Comparison of ENCODE assay signal across 8 cellular contexts in genomic region chr7:10973061-10973941, GRCh38. TPM values are rescaled to one million over a fixed set of nuclear protein-coding genes. Genes with fewer than 3 reads are reported as not detected.
DNase-seq lines count a peak whose midpoint lies in the region; ATAC-seq and TF ChIP-seq lines count a peak whose summit lies in the region.

Gene PHF14 (plus strand): TSS chr7:10973872. CDS start chr7:10974324, 452 bp downstream.

- H3K4me1 Mint-ChIP-seq in T-helper 17 cell (peaks cover 23% of the 10 kb centered on the region), progenitor cell of endocrine pancreas (ENCODE audit: low read depth) (peaks cover 20% of the 10 kb centered on the region)

- H3K27ac Mint-ChIP-seq in T-helper 17 cell, result peak within 1 kb of the TSS; percentile 88
- peak within 1 kb of the TSS; percentile 97 for H3K27ac Mint-ChIP-seq in progenitor cell of endocrine pancreas

- ATAC-seq in HG02885 (IDR thresholded peaks at IDR 0.05; ENCODE audit: poor library complexity, unreplicated experiment) (peak; percentile 96), T-helper 17 cell (peak; percentile 96)

- H3K27me3 Mint-ChIP-seq in T-helper 17 cell (peaks cover 15% of the 10 kb centered on the region), progenitor cell of endocrine pancreas (no peaks in the 10 kb centered on the region)

- no peaks in the 10 kb centered on the region for H3K36me3 ChIP-seq in left ventricle myocardium inferior

- H3K4me3 Mint-ChIP-seq in T-helper 17 cell, result peak within 1 kb of the TSS; percentile 96
- H3K4me3 Mint-ChIP-seq in progenitor cell of endocrine pancreas (ENCODE audit: low read depth), result peak within 1 kb of the TSS; percentile 87

- TF ChIP-seq POLR2A in GM15510 (IDR thresholded peaks at IDR 0.05; ENCODE audit: borderline replicate concordance, extremely low read depth, insufficient read length), result peak; percentile 78

- intact Hi-C loops in left ventricle myocardium inferior (cut with micrococcal nuclease), result no loop called here

- H3K4me1 ChIP-seq in left ventricle myocardium inferior, result peaks cover 16% of the 10 kb centered on the region

- peaks cover 2% of the 10 kb centered on the region for H3K36me3 Mint-ChIP-seq in T-helper 17 cell (ENCODE audit: low read depth)
- H3K36me3 Mint-ChIP-seq in progenitor cell of endocrine pancreas (ENCODE audit: insufficient read depth), result peaks cover 17% of the 10 kb centered on the region

- H3K4me3 ChIP-seq in left ventricle myocardium inferior, result peak within 1 kb of the TSS; percentile 78

- DNase-seq in NCI-H1694 treated with DMSO at 0.1 percent for 48 hours (lab: John Stamatoyannopoulos, UW) (peak; percentile 97), T-helper 17 cell (peak; percentile 87 to 93 (median 90)), amygdala (lab: John Stamatoyannopoulos, UW) (peak; percentile 47 to 98 (median 92)), left ventricle myocardium inferior (peak; percentile 97), progenitor cell of endocrine pancreas (ENCODE audit: low spot score, unreplicated experiment) (peak; percentile 93), ureter (ENCODE audit: low spot score) (peak; percentile 97)

- H3K27me3 ChIP-seq in left ventricle myocardium inferior (ENCODE audit: low read depth), result peaks cover 13% of the 10 kb centered on the region

- H3K9me3 Mint-ChIP-seq in progenitor cell of endocrine pancreas (ENCODE audit: low read depth), result peaks cover 13% of the 10 kb centered on the region

- TF ChIP-seq CTCF in left ventricle myocardium inferior (IDR thresholded peaks at IDR 0.05; ENCODE audit: borderline replicate concordance) (no peak), progenitor cell of endocrine pancreas (IDR thresholded peaks at IDR 0.05; ENCODE audit: unreplicated experiment) (no peak)

- H3K27ac ChIP-seq in left ventricle myocardium inferior (replicated peaks), result peak within 1 kb of the TSS; percentile 87

- H3K9me3 ChIP-seq in T-helper 17 cell (ENCODE audit: control insufficient read depth, low read length, poor library complexity, severe bottlenecking) (no peaks in the 10 kb centered on the region), left ventricle myocardium inferior (replicated peaks) (no peaks in the 10 kb centered on the region)

RNA-seq across cellular contexts. Expression of gene PHF14, which starts in this region (rescaled TPM):
- total RNA-seq in T-helper 17 cell (10 to 100 TPM; 27.1 to 31.3 TPM), left ventricle myocardium inferior (13.0 TPM), progenitor cell of endocrine pancreas (63.9 and 64.2 TPM in 2 replicates), ureter (46.7 TPM)

Comparison
In these comparisons a context has a peak if more than half of its experiments do, and no peak if none do; other contexts are left out.
1. Peak in every context shown above with its lines: DNase-seq, ATAC-seq, H3K4me3 ChIP-seq and H3K27ac ChIP-seq.